Comparison of ENCODE assay signal across 1 cellular context in genomic region chr10:6238613-6239212, GRCh38.
TF ChIP-seq lines count a peak whose summit lies in the region.

No MANE protein-coding gene starts in this region.

TF ChIP-seq in SK-N-SH treated with all-trans-retinoic acid at 6 μM for 48 hours, 23 proteins besides CTCF, POLR2A, EP300 and RAD21:
- TF ChIP-seq OSR1 (CRISPR knock-in tag; IDR thresholded peaks at IDR 0.05) (0 out of 2 replicates have a peak, but pooled peaks have one; percentile 45), ZNF8 (CRISPR knock-in tag; IDR thresholded peaks at IDR 0.05) (peak; percentile 93)
